In genomic region chr1:230237805-230238204, GRCh38 we compare ENCODE assay signal across 3 cellular contexts.
TF ChIP-seq lines count a peak whose summit lies in the region.

No MANE protein-coding gene starts in this region.

TF ChIP-seq in neural cell, 6 proteins besides CTCF, POLR2A, EP300 and RAD21 (continued from another document):
- TF ChIP-seq REST (IDR thresholded peaks at IDR 0.05; ENCODE audit: borderline replicate concordance) (no peak), TAF1 (IDR thresholded peaks at IDR 0.05; ENCODE audit: low read depth) (no peak), SMC3 (conservative IDR thresholded peaks at IDR 0.05; ENCODE audit: poor library complexity) (no peak), MXI1 (conservative IDR thresholded peaks at IDR 0.05; ENCODE audit: poor library complexity, severe bottlenecking) (no peak), POLR2AphosphoS5 (IDR thresholded peaks at IDR 0.05) (no peak)

TF ChIP-seq in SK-N-SH treated with all-trans-retinoic acid at 6 μM for 48 hours, 23 proteins besides CTCF, POLR2A, EP300 and RAD21 (continued from another document):
- TF ChIP-seq CREB5 (CRISPR knock-in tag; IDR thresholded peaks at IDR 0.05; ENCODE audit: low read depth) (no peak), OSR1 (CRISPR knock-in tag; IDR thresholded peaks at IDR 0.05) (no peak), ISL1 (CRISPR knock-in tag; IDR thresholded peaks at IDR 0.05) (no peak), ZFP30 (CRISPR knock-in tag; IDR thresholded peaks at IDR 0.05) (no peak)

TF ChIP-seq in WTC11, 78 proteins besides CTCF, POLR2A, EP300 and RAD21 (continued from another document):
- no peak for TF ChIP-seq FOXP4 (CRISPR knock-in tag; IDR thresholded peaks at IDR 0.05)
- TF ChIP-seq FOXP1 (CRISPR knock-in tag; IDR thresholded peaks at IDR 0.05; ENCODE audit: borderline replicate concordance): no peak
- no peak for TF ChIP-seq ZNF512 (CRISPR knock-in tag; IDR thresholded peaks at IDR 0.05; ENCODE audit: borderline replicate concordance)
- TF ChIP-seq ATF3 (CRISPR knock-in tag; conservative IDR thresholded peaks at IDR 0.05): no peak
- TF ChIP-seq EMX1 (CRISPR knock-in tag; IDR thresholded peaks at IDR 0.05): no peak
- no peak for TF ChIP-seq ELF4 (CRISPR knock-in tag; IDR thresholded peaks at IDR 0.05; ENCODE audit: low read depth)
- TF ChIP-seq RELA (CRISPR knock-in tag; IDR thresholded peaks at IDR 0.05; ENCODE audit: borderline replicate concordance): no peak
